Comparison of ENCODE assay signal across 14 cellular contexts in the genomic region with DNA sequence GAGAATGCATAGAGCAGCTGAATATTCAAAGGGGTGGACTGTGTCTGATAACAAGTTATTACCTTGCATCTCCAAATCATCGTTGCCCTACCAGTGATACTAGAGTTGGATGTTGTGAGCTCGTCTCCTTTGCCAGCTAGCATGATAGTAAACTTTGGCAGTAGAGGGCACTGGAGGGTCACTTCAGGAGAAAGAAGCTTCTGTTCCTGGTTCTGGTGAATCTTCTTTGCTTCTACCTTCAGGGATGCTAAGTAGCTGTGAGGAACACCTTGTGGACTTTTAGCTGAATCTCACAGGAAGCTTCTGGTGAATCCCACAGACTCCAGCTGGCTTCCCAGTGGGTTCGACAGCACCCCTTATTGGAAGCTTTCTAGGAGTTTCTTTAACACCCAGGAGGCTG.
DNase-seq lines count a peak whose midpoint lies in the region; ATAC-seq and TF ChIP-seq lines count a peak whose summit lies in the region.
"Had no signal": no experiment of that assay in that cellular context is flagged by ENCODE, and none has a peak within 500 bp of the region (broad histone marks: within the 10 kb centered on the region; RNA-seq: fewer than 3 reads in every experiment).

No MANE protein-coding gene starts in this region.

- no peak overlapping the region for H2BK5ac ChIP-seq in neuronal stem cell (ENCODE audit: low read length)

- DNase-seq in AG09319 (ENCODE audit: extremely low read depth, low read depth) (no peak), GM06990 (ENCODE audit: extremely low read depth, insufficient read length) (no peak), RPMI8226 (peak; percentile 4), iPS DF 6.9 (ENCODE audit: low read depth, low spot score) (peak; percentile 11), neuronal stem cell (ENCODE audit: low spot score) (no peak)
- no peak for DNase-seq in activated CD8-positive, alpha-beta memory T cell treated with anti-CD3 and anti-CD28 coated beads, Interleukin-2, amount 50 U/mL, for 48 hours
- DNase-seq: left colon, NCI-H345, T1000 had no signal

- no peak overlapping the region for H4K91ac ChIP-seq in neuronal stem cell (ENCODE audit: low read depth, low read length, poor library complexity)

- no peak overlapping the region for H2AK5ac ChIP-seq in neuronal stem cell (ENCODE audit: low read depth, low read length)

- H2BK120ac ChIP-seq in neuronal stem cell (ENCODE audit: low read depth, low read length) = no peak overlapping the region

- no peak overlapping the region for H3K9ac ChIP-seq in neuronal stem cell (ENCODE audit: low read depth, low read length, poor library complexity)

- H3K4ac ChIP-seq in neuronal stem cell (ENCODE audit: low read length) = no peak overlapping the region

- no peak overlapping the region for H2AFZ ChIP-seq in neuronal stem cell (ENCODE audit: low read length)

- H3K27ac ChIP-seq in iPS DF 6.9 (ENCODE audit: low read length) (no peak overlapping the region), neuronal stem cell (replicated peaks; ENCODE audit: low read length) (no peak overlapping the region)

- ATAC-seq in GM21576 (IDR thresholded peaks at IDR 0.05; ENCODE audit: unreplicated experiment) (no peak), GM18907 (IDR thresholded peaks at IDR 0.05; ENCODE audit: unreplicated experiment) (no peak)
- ATAC-seq: esophagus mucosa, HepG2, left colon had no signal

- no peaks in the 10 kb centered on the region for H3K79me1 ChIP-seq in neuronal stem cell (ENCODE audit: low read depth, low read length)

- H3K4me2 ChIP-seq in neuronal stem cell (ENCODE audit: insufficient read depth, low read length, poor library complexity, severe bottlenecking) = no peak overlapping the region

- H3K9me3 ChIP-seq in iPS DF 6.9 (ENCODE audit: control insufficient read depth, insufficient read depth, low read length) (no peaks in the 10 kb centered on the region), neuronal stem cell (replicated peaks in 1 of 2; ENCODE audit: control insufficient read depth in 2 of 2, insufficient read depth in 1 of 2, low read depth in 1 of 2, low read length in 2 of 2) (no peaks in the 10 kb centered on the region)
- H3K9me3 ChIP-seq: Caco-2 had no signal

- no peaks in the 10 kb centered on the region for H3K36me3 ChIP-seq in GM06990 (ENCODE audit: control insufficient read depth, insufficient read depth, low read length)
- no peaks in the 10 kb centered on the region for H3K36me3 ChIP-seq in iPS DF 6.9 (ENCODE audit: control insufficient read depth, insufficient read depth, low read length)
- no peaks in the 10 kb centered on the region for H3K36me3 ChIP-seq in neuronal stem cell (replicated peaks in 1 of 2; ENCODE audit: control insufficient read depth in 2 of 2, insufficient read depth in 2 of 2, low read length in 2 of 2)

- no peak overlapping the region for H4K8ac ChIP-seq in neuronal stem cell (ENCODE audit: low read depth, low read length)

- TF ChIP-seq CTCF in AG09319 (IDR thresholded peaks at IDR 0.05; ENCODE audit: low read depth, low read length) (peak; percentile 38), GM06990 (IDR thresholded peaks at IDR 0.05; ENCODE audit: insufficient read depth, low read length, poor library complexity, severe bottlenecking) (peak; percentile 32)

- no peak overlapping the region for H2BK12ac ChIP-seq in neuronal stem cell (ENCODE audit: low read length)

- no peak overlapping the region for H2BK15ac ChIP-seq in neuronal stem cell (ENCODE audit: low read length)

- no CpG with 5 or more reads among the region's 3 CpGs for WGBS in iPS DF 6.9 (ENCODE audit: insufficient coverage, insufficient read length)
- WGBS in neuronal stem cell (ENCODE audit: extremely low coverage in 2 of 2, insufficient read length in 2 of 2, insufficient replicate concordance in 1 of 2), 2 donors = no CpG with 5 or more reads among the region's 3 CpGs

- H3K4me1 ChIP-seq in iPS DF 6.9 (ENCODE audit: control insufficient read depth, insufficient read depth, low read length) (no peaks in the 10 kb centered on the region), neuronal stem cell (ENCODE audit: control insufficient read depth in 2 of 2, insufficient read depth in 1 of 2, low read depth in 1 of 2, low read length in 2 of 2) (no peaks in the 10 kb centered on the region)
- H3K4me1 ChIP-seq: Caco-2 had no signal

- H3K4me3 ChIP-seq in GM06990 (replicated peaks; ENCODE audit: low read depth, low read length) = no peak overlapping the region
- no peak overlapping the region for H3K4me3 ChIP-seq in iPS DF 6.9 (ENCODE audit: low read length)
- no peak overlapping the region for H3K4me3 ChIP-seq in neuronal stem cell (ENCODE audit: low read length in 2 of 2)

- H3K27me3 ChIP-seq in GM06990 (replicated peaks; ENCODE audit: control insufficient read depth, insufficient read depth, low read length) (no peaks in the 10 kb centered on the region), iPS DF 6.9 (ENCODE audit: control insufficient read depth, insufficient read depth, low read length) (no peaks in the 10 kb centered on the region), neuronal stem cell (ENCODE audit: control insufficient read depth in 3 of 3, insufficient read depth in 3 of 3, low read depth in 1 of 3, low read length in 3 of 3) (no peaks in the 10 kb centered on the region)

- H3K14ac ChIP-seq in neuronal stem cell (ENCODE audit: low read length) = no peak overlapping the region

- H3K18ac ChIP-seq in neuronal stem cell (ENCODE audit: low read length) = no peak overlapping the region

- no peak overlapping the region for H3K23ac ChIP-seq in neuronal stem cell (ENCODE audit: low read depth, low read length, poor library complexity)

Comparison
In these comparisons a context has a peak if more than half of its experiments do, and no peak if none do; other contexts are left out.
1. DNase-seq: peak in RPMI8226 (single experiment) and iPS DF 6.9 (single experiment); none in AG09319 (single experiment), GM06990 (single experiment), activated CD8-positive, alpha-beta memory T cell treated with anti-CD3 and anti-CD28 coated beads, Interleukin-2, amount 50 U/mL, for 48 hours (single experiment) and neuronal stem cell (single experiment).